In the genomic region with DNA sequence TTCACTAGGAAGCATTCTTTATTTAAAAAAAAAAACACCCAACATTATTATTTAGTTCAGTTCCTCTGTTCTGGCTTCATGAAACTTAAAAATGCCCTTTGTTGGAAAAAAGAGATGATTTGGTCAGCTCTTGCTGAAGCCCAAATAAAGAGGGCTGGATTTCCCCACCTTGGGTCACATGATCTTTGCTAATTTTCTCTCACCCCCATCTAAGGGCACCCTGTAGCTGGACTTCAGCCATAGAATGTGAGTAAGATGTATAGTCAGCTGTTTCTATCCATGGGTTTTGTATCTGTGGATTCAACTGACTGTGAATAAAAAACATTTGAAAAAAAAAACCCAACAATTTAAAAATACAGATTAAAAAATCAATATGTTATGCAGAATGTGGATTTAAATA, we compare ENCODE assay signal across 18 cellular contexts.
A peak's percentile ranks its signal among the peaks of the same experiment; 100 is the strongest.
DNase-seq lines count a peak whose midpoint lies in the region; ATAC-seq, FAIRE-seq and TF ChIP-seq lines count a peak whose summit lies in the region.
"Had no signal": no experiment of that assay in that cellular context is flagged by ENCODE, and none has a peak within 500 bp of the region (broad histone marks: within the 10 kb centered on the region; RNA-seq: fewer than 3 reads in every experiment).

No MANE protein-coding gene starts in this region.

- H3K27me3 Mint-ChIP-seq in endodermal cell (ENCODE audit: insufficient read depth) = peaks cover under 1% of the 10 kb centered on the region
- H3K27me3 Mint-ChIP-seq: B cell had no signal

- H3K9me3 ChIP-seq in BLaER1 treated with 17β-estradiol and CSF1 and Interleukin-3, amounts not matched to agents 10 nM and 100 nM (replicated peaks in 1 of 11) = peaks cover 8 to 91% (median 33%) of the 10 kb centered on the region in 11 experiments; a peak in 21 of 22 replicates
- H3K9me3 ChIP-seq in endodermal cell (ENCODE audit: control insufficient read depth, low read length) = peaks cover 11% of the 10 kb centered on the region
- H3K9me3 ChIP-seq in neural cell (ENCODE audit: low read length) = no peaks in the 10 kb centered on the region
- H3K9me3 ChIP-seq in OCI-LY7 (ENCODE audit: low read length) = peaks cover 31% of the 10 kb centered on the region; the same call in 1 of the 2 replicates

- H4K20me1 ChIP-seq in BLaER1 treated with 17β-estradiol and CSF1 and Interleukin-3, amounts not matched to agents 10 nM and 100 nM = no peaks in the 10 kb centered on the region
- H4K20me1 ChIP-seq in neural cell (ENCODE audit: insufficient read depth) (no peaks in the 10 kb centered on the region), OCI-LY7 (ENCODE audit: insufficient read depth, low read length) (no peaks in the 10 kb centered on the region)

- H3F3A ChIP-seq in neural cell (ENCODE audit: insufficient read depth, low read length, poor library complexity, severe bottlenecking) = peaks cover 3% of the 10 kb centered on the region

- H3K4me1 ChIP-seq in BLaER1 treated with 17β-estradiol and CSF1 and Interleukin-3, amounts not matched to agents 10 nM and 100 nM = peaks cover 28 to 65% (median 59%) of the 10 kb centered on the region in 10 experiments
- H3K4me1 ChIP-seq in endodermal cell (ENCODE audit: control insufficient read depth, insufficient read depth, low read length) (no peaks in the 10 kb centered on the region), OCI-LY7 (ENCODE audit: insufficient read depth, low read length, poor library complexity, severe bottlenecking) (peaks cover 27% of the 10 kb centered on the region)

- intact Hi-C loops in OCI-LY7 (cut with micrococcal nuclease; ENCODE audit: unreplicated experiment) = no loop called here

- peak overlapping the region in 3 of 11 experiments; percentile 49 to 59 (median 50); a peak in 4 of 22 replicates for H3K9ac ChIP-seq in BLaER1 treated with 17β-estradiol and CSF1 and Interleukin-3, amounts not matched to agents 10 nM and 100 nM
- no peak overlapping the region for H3K9ac ChIP-seq in endodermal cell (ENCODE audit: extremely low read depth, low read length, poor library complexity, severe bottlenecking)
- no peak overlapping the region for H3K9ac ChIP-seq in neural cell (ENCODE audit: low read length)

- no peak overlapping the region for H3K4me3 Mint-ChIP-seq in endodermal cell
- H3K4me3 Mint-ChIP-seq: B cell; CD8-positive, alpha-beta T cell; GM23338 had no signal

- peak overlapping the region in 1 of 10 experiments; percentile 34; a peak in 2 of 20 replicates for H3K4me3 ChIP-seq in BLaER1 treated with 17β-estradiol and CSF1 and Interleukin-3, amounts not matched to agents 10 nM and 100 nM
- no peak overlapping the region for H3K4me3 ChIP-seq in endodermal cell (ENCODE audit: low read length)
- no peak overlapping the region for H3K4me3 ChIP-seq in neural cell (ENCODE audit: low read length)
- no peak overlapping the region for H3K4me3 ChIP-seq in OCI-LY7 (ENCODE audit: low read depth, low read length, poor library complexity, severe bottlenecking)
- H3K4me3 ChIP-seq: GM23338 had no signal

- no peak for FAIRE-seq in GM12892 (lab: Jason Lieb, UNC)
- FAIRE-seq: D721Med had no signal

- POLR2A ChIA-PET in OCI-LY7 (lab: Charles Lee) = interaction anchor here (0.7 to 1.1 kb wide), 2 partner anchors 9 to 14 kb away, joined by 3 read pairs; no protein-coding TSS in a partner anchor

- peak overlapping the region in 10 of 11 experiments; percentile 49 to 93 (median 70); a peak in 19 of 22 replicates for H3K27ac ChIP-seq in BLaER1 treated with 17β-estradiol and CSF1 and Interleukin-3, amounts not matched to agents 10 nM and 100 nM
- peak overlapping the region; percentile 22 for H3K27ac ChIP-seq in endodermal cell (ENCODE audit: low read depth, low read length)
- H3K27ac ChIP-seq in neural cell (ENCODE audit: low read length) = peak overlapping the region; percentile 14
- H3K27ac ChIP-seq in OCI-LY7 (ENCODE audit: low read depth, low read length, poor library complexity, severe bottlenecking) = no peak overlapping the region
- H3K27ac ChIP-seq: C4-2B had no signal

- 0 out of 22 replicates have a peak, but pooled peaks cover 0 to 2% (median 0%) of the 10 kb centered on the region in 11 experiments for H3K27me3 ChIP-seq in BLaER1 treated with 17β-estradiol and CSF1 and Interleukin-3, amounts not matched to agents 10 nM and 100 nM
- no peaks in the 10 kb centered on the region for H3K27me3 ChIP-seq in endodermal cell (ENCODE audit: control insufficient read depth, insufficient read depth, low read length, poor library complexity, severe bottlenecking)
- H3K27me3 ChIP-seq in neural cell (ENCODE audit: insufficient read depth, low read depth, low read length) = no peaks in the 10 kb centered on the region

- no peaks in the 10 kb centered on the region for H3K9me2 ChIP-seq in neural cell (ENCODE audit: insufficient read depth, low read length)
- no peaks in the 10 kb centered on the region for H3K9me2 ChIP-seq in OCI-LY7 (ENCODE audit: insufficient read depth, low read length)

- peak; percentile 29 for DNase-seq in RPMI8226
- no peak for DNase-seq in endodermal cell
- no peak for DNase-seq in OCI-LY7 (ENCODE audit: low spot score)
- no peak for DNase-seq in GM12892 (ENCODE audit: insufficient read length)
- DNase-seq: ACHN; CD8-positive, alpha-beta T cell; COR-L47; DMS153; DMS79 treated with DMSO at 0.1 percent for 48 hours; GDM1; IMR-90 had no signal

- H3K36me3 ChIP-seq in BLaER1 treated with 17β-estradiol and CSF1 and Interleukin-3, amounts not matched to agents 10 nM and 100 nM = peaks cover 0 to 9% (median 0%) of the 10 kb centered on the region in 11 experiments; a peak in 2 of 22 replicates
- no peaks in the 10 kb centered on the region for H3K36me3 ChIP-seq in endodermal cell (ENCODE audit: control insufficient read depth, insufficient read depth, low read length)
- H3K36me3 ChIP-seq in neural cell (ENCODE audit: insufficient read depth, low read length) = no peaks in the 10 kb centered on the region
- H3K36me3 ChIP-seq in OCI-LY7 (ENCODE audit: insufficient read depth, low read length) = peaks cover 12% of the 10 kb centered on the region; the same call in 1 of the 2 replicates

- no peak for TF ChIP-seq CTCF in endodermal cell (conservative IDR thresholded peaks at IDR 0.05)
- TF ChIP-seq CTCF in neural cell (IDR thresholded peaks at IDR 0.05; ENCODE audit: poor library complexity, severe bottlenecking) = no peak
- TF ChIP-seq CTCF in OCI-LY7 (conservative IDR thresholded peaks at IDR 0.05; ENCODE audit: low read length) = no peak

- H2AFZ ChIP-seq in neural cell (ENCODE audit: low read depth, low read length) (no peak overlapping the region), OCI-LY7 (ENCODE audit: low read length) (no peak overlapping the region)
- H2AFZ ChIP-seq: GM23338 had no signal

- peaks cover 2% of the 10 kb centered on the region for H3K36me3 Mint-ChIP-seq in endodermal cell (ENCODE audit: low read depth)
- H3K36me3 Mint-ChIP-seq: CD8-positive, alpha-beta T cell had no signal

- H3K9me3 Mint-ChIP-seq in endodermal cell = peaks cover 13% of the 10 kb centered on the region

- ATAC-seq in HG02588 (IDR thresholded peaks at IDR 0.05; ENCODE audit: unreplicated experiment) = no peak
- ATAC-seq: CD8-positive, alpha-beta T cell had no signal

- H3K27ac Mint-ChIP-seq in endodermal cell = no peak overlapping the region
- H3K27ac Mint-ChIP-seq: B cell; CD8-positive, alpha-beta T cell; GM23338 had no signal

- no peak for TF ChIP-seq RAD21 in neural cell (conservative IDR thresholded peaks at IDR 0.05)

- H3K4me1 Mint-ChIP-seq in endodermal cell = peaks cover 8% of the 10 kb centered on the region

- H3K4me2 ChIP-seq in BLaER1 treated with 17β-estradiol and CSF1 and Interleukin-3, amounts not matched to agents 10 nM and 100 nM = peak overlapping the region; percentile 17 to 92 (median 66); a peak in 21 of 22 replicates
- no peak overlapping the region for H3K4me2 ChIP-seq in neural cell (ENCODE audit: low read length)
- no peak overlapping the region for H3K4me2 ChIP-seq in OCI-LY7 (ENCODE audit: low read length)
- H3K4me2 ChIP-seq: GM23338 had no signal

- no peaks in the 10 kb centered on the region for H3K79me2 ChIP-seq in neural cell (replicated peaks; ENCODE audit: insufficient read depth, low read length)
- no peaks in the 10 kb centered on the region for H3K79me2 ChIP-seq in OCI-LY7 (ENCODE audit: insufficient read depth, low read depth, low read length)

- TF ChIP-seq POLR2A in GM12892 (IDR thresholded peaks at IDR 0.05; ENCODE audit: low read depth, low read length) = no peak

- CTCF ChIA-PET in OCI-LY7 (lab: Charles Lee; ENCODE audit: unreplicated experiment) = no interaction called here

- no TSS peak for BruUV-seq in OCI-LY7 (replicated peaks; lab: Mats Ljungman, UMichigan)

- TF ChIP-seq EP300 in neural cell (conservative IDR thresholded peaks at IDR 0.05; ENCODE audit: poor library complexity, severe bottlenecking) = no peak

TF ChIP-seq in neural cell, 6 proteins besides CTCF, POLR2A, EP300 and RAD21 (continues in another document):
- TF ChIP-seq SMC3 (conservative IDR thresholded peaks at IDR 0.05; ENCODE audit: poor library complexity) = no peak
- TF ChIP-seq, protein P1, sequence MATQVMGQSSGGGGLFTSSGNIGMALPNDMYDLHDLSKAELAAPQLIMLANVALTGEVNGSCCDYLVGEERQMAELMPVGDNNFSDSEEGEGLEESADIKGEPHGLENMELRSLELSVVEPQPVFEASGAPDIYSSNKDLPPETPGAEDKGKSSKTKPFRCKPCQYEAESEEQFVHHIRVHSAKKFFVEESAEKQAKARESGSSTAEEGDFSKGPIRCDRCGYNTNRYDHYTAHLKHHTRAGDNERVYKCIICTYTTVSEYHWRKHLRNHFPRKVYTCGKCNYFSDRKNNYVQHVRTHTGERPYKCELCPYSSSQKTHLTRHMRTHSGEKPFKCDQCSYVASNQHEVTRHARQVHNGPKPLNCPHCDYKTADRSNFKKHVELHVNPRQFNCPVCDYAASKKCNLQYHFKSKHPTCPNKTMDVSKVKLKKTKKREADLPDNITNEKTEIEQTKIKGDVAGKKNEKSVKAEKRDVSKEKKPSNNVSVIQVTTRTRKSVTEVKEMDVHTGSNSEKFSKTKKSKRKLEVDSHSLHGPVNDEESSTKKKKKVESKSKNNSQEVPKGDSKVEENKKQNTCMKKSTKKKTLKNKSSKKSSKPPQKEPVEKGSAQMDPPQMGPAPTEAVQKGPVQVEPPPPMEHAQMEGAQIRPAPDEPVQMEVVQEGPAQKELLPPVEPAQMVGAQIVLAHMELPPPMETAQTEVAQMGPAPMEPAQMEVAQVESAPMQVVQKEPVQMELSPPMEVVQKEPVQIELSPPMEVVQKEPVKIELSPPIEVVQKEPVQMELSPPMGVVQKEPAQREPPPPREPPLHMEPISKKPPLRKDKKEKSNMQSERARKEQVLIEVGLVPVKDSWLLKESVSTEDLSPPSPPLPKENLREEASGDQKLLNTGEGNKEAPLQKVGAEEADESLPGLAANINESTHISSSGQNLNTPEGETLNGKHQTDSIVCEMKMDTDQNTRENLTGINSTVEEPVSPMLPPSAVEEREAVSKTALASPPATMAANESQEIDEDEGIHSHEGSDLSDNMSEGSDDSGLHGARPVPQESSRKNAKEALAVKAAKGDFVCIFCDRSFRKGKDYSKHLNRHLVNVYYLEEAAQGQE (IDR thresholded peaks at IDR 0.05; ENCODE audit: borderline replicate concordance) = no peak
- no peak for TF ChIP-seq POLR2AphosphoS5 (IDR thresholded peaks at IDR 0.05)
- TF ChIP-seq MXI1 (conservative IDR thresholded peaks at IDR 0.05; ENCODE audit: poor library complexity, severe bottlenecking) = no peak
- TF ChIP-seq TAF1 (IDR thresholded peaks at IDR 0.05; ENCODE audit: low read depth) = no peak

Comparison
In these comparisons a context has a peak if more than half of its experiments do, and no peak if none do; other contexts are left out.
1. H3K4me2 ChIP-seq: peak in BLaER1 treated with 17β-estradiol and CSF1 and Interleukin-3, amounts not matched to agents 10 nM and 100 nM (11 of 11); none in neural cell (single experiment) and OCI-LY7 (single experiment).